ENCODE assay signal across 13 cellular contexts in the genomic region with DNA sequence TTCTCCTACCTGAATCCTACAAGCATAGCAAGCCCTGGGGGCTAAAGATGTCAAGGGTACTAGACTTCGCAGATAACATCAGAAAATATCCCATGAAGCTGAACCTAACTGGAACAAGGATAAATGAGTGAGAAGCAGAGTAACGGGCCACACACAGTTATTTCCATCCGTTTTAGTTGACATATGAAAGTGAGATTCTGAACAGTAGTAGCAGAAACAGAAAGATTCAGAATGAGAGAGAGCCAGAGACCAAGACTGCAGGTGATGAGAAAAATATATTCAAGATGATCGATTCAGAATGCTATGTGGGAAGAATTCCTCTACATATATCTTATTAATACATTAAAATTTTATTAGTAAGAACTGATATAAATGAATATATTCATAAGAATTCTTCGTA.
DNase-seq lines count a peak whose midpoint lies in the region; ATAC-seq lines count a peak whose summit lies in the region.
"Had no signal": no experiment of that assay in that cellular context is flagged by ENCODE, and none has a peak within 500 bp of the region (broad histone marks: within the 10 kb centered on the region; RNA-seq: fewer than 3 reads in every experiment).

No MANE protein-coding gene starts in this region.

- ATAC-seq in GM18499 (IDR thresholded peaks at IDR 0.05; ENCODE audit: insufficient read depth, unreplicated experiment) (peak; percentile 66), GM19395 (IDR thresholded peaks at IDR 0.05; ENCODE audit: unreplicated experiment) (peak; percentile 83), HG02840 (IDR thresholded peaks at IDR 0.05; ENCODE audit: low FRiP score, unreplicated experiment) (peak; percentile 76), HG03565 (IDR thresholded peaks at IDR 0.05; ENCODE audit: unreplicated experiment) (peak; percentile 90)
- ATAC-seq: heart right ventricle, left lobe of liver had no signal

- DNase-seq in NCI-H774 (lab: John Stamatoyannopoulos, UW), result no peak
- DNase-seq in NOMO-1 treated with dmso at 0.1 percent for 144 hours (lab: John Stamatoyannopoulos, UW; ENCODE audit: unreplicated experiment), result no peak
- no peak for DNase-seq in AG20443 (ENCODE audit: low spot score)
- DNase-seq in islet precursor cell, result no peak
- DNase-seq: C1 segment of cervical spinal cord, heart right ventricle, NCI-H1092 treated with DMSO at 0.1 percent for 48 hours, NCI-H524 had no signal
